Comparison of ENCODE assay signal across 15 cellular contexts in genomic region chr2:172572981-172573380, GRCh38.
"Had no signal": no experiment of that assay in that cellular context is flagged by ENCODE, and none has a peak within 500 bp of the region (broad histone marks: within the 10 kb centered on the region; RNA-seq: fewer than 3 reads in every experiment).

No MANE protein-coding gene starts in this region.

- H3K4me1 ChIP-seq: esophagus squamous epithelium, heart right ventricle, left ventricle myocardium inferior, tibial nerve, vagina had no signal

- H3K27ac ChIP-seq: brain microvascular endothelial cell, esophagus squamous epithelium, heart right ventricle, left ventricle myocardium inferior, tibial nerve, vagina had no signal

- ATAC-seq: activated T-cell treated with anti-CD3 and anti-CD28 coated beads, Interleukin-2, amount 50 U/mL, for 72 hours; heart right ventricle; stimulated activated naive CD8-positive, alpha-beta T cell treated with anti-CD3 and anti-CD28 coated beads, Interleukin-15, Interleukin-2, amounts not matched to agents 100 U/mL and 50 U/mL, for 24 hours had no signal

- DNase-seq: activated CD4-positive, alpha-beta T cell treated with anti-CD3 and anti-CD28 coated beads, Interleukin-2, amount 10 ng/mL, durations not matched to agents 7 days and 5 days; activated CD8-positive, alpha-beta memory T cell treated with anti-CD3 and anti-CD28 coated beads, Interleukin-2, amount 50 U/mL, for 4 hours; activated effector memory CD4-positive, alpha-beta T cell treated with anti-CD3 and anti-CD28 coated beads, Interleukin-2, amount 50 U/mL, for 16 hours; activated naive CD4-positive, alpha-beta T cell treated with anti-CD3 and anti-CD28 coated beads, Interleukin-2, amount 50 U/mL, for 16 hours; activated T-cell treated with anti-CD3 and anti-CD28 coated beads, Interleukin-2, amount 50 U/mL, for 72 hours; aorta; brain microvascular endothelial cell; effector CD8-positive, alpha-beta T cell; esophagus squamous epithelium; heart right ventricle; left ventricle myocardium inferior; stimulated activated naive CD8-positive, alpha-beta T cell treated with anti-CD3 and anti-CD28 coated beads, Interleukin-15, Interleukin-2, amounts not matched to agents 100 U/mL and 50 U/mL, for 24 hours; substantia nigra had no signal

- H3K4me3 ChIP-seq: esophagus squamous epithelium, heart right ventricle, left ventricle myocardium inferior, tibial nerve, vagina had no signal

- H3K27me3 ChIP-seq: brain microvascular endothelial cell, esophagus squamous epithelium, heart right ventricle, tibial nerve, vagina had no signal
